20 cellular contexts compared by ENCODE assay signal in genomic region chr7:36159618-36160017, GRCh38.
"Had no signal": no experiment of that assay in that cellular context is flagged by ENCODE, and none has a peak within 500 bp of the region (broad histone marks: within the 10 kb centered on the region; RNA-seq: fewer than 3 reads in every experiment).

No MANE protein-coding gene starts in this region.

- H3K36me3 Mint-ChIP-seq: activated CD4-positive, alpha-beta memory T cell treated with anti-CD3 and anti-CD28 coated beads for 36 hours; immature natural killer cell; memory B cell had no signal

- H3K4me3 Mint-ChIP-seq: activated CD4-positive, alpha-beta memory T cell treated with anti-CD3 and anti-CD28 coated beads for 36 hours; activated naive CD4-positive, alpha-beta T cell treated with anti-CD3 and anti-CD28 coated beads for 36 hours; immature natural killer cell; memory B cell; nephron progenitor cell; T-helper 1 cell treated with Interleukin-12 subunit alpha and Interleukin-12 subunit beta and Interleukin-4 antibody, amounts not matched to agents 30 μg/mL and 1 μg/mL, for 36 hours had no signal

- H3K9me3 Mint-ChIP-seq: activated CD4-positive, alpha-beta memory T cell treated with anti-CD3 and anti-CD28 coated beads for 36 hours; activated naive CD4-positive, alpha-beta T cell treated with anti-CD3 and anti-CD28 coated beads for 36 hours; immature natural killer cell; memory B cell; nephron progenitor cell; T-helper 1 cell treated with Interleukin-12 subunit alpha and Interleukin-12 subunit beta and Interleukin-4 antibody, amounts not matched to agents 30 μg/mL and 1 μg/mL, for 36 hours had no signal

- H3K4me1 Mint-ChIP-seq: memory B cell had no signal

- DNase-seq: activated CD4-positive, alpha-beta memory T cell treated with anti-CD3 and anti-CD28 coated beads for 36 hours; activated CD4-positive, alpha-beta T cell treated with anti-CD3 and anti-CD28 coated beads for 4 hours; activated CD4-positive, CD25-positive, alpha-beta regulatory T cell; activated effector memory CD4-positive, alpha-beta T cell treated with Interleukin-2 at 50 U/mL for 16 hours; activated naive CD4-positive, alpha-beta T cell treated with anti-CD3 and anti-CD28 coated beads for 36 hours; activated T-cell treated with anti-CD3 and anti-CD28 coated beads, Interleukin-2, amount 50 U/mL, for 48 hours; amygdala; immature natural killer cell; kidney glomerular epithelial cell; nephron progenitor cell; occipital lobe; posterior cingulate gyrus; sigmoid colon; stimulated activated CD4-positive, alpha-beta T cell treated with anti-CD3 and anti-CD28 coated beads, Interleukin-2, amount 100 ng/mL, for 48 hours; stimulated activated naive CD4-positive, alpha-beta T cell treated with Interleukin-2 at 50 U/mL for 16 hours had no signal

- H3K27me3 ChIP-seq: cardiac muscle cell, sigmoid colon, thyroid gland had no signal

- H3K27me3 Mint-ChIP-seq: activated CD4-positive, alpha-beta memory T cell treated with anti-CD3 and anti-CD28 coated beads for 36 hours had no signal

- H3K9me3 ChIP-seq: sigmoid colon, thyroid gland had no signal

- H3K4me3 ChIP-seq: cardiac muscle cell, sigmoid colon, thyroid gland had no signal

- H3K27ac Mint-ChIP-seq: activated CD4-positive, alpha-beta memory T cell treated with anti-CD3 and anti-CD28 coated beads for 36 hours; activated naive CD4-positive, alpha-beta T cell treated with anti-CD3 and anti-CD28 coated beads for 36 hours; immature natural killer cell; memory B cell; nephron progenitor cell; T-helper 1 cell treated with Interleukin-12 subunit alpha and Interleukin-12 subunit beta and Interleukin-4 antibody, amounts not matched to agents 30 μg/mL and 1 μg/mL, for 36 hours had no signal

- H3K36me3 ChIP-seq: cardiac muscle cell, sigmoid colon, thyroid gland had no signal

- H3K27ac ChIP-seq: cardiac muscle cell, epithelial cell of prostate, sigmoid colon, thyroid gland had no signal
